Comparison of ENCODE assay signal across 8 cellular contexts in genomic region chrX:106484233-106484632, GRCh38.
DNase-seq lines count a peak whose midpoint lies in the region; ATAC-seq and TF ChIP-seq lines count a peak whose summit lies in the region.

No MANE protein-coding gene starts in this region.

- H3K4me2 ChIP-seq in OCI-LY3 (ENCODE audit: low read length) (peak overlapping the region; percentile 74), osteoblast (ENCODE audit: insufficient read depth, low read length) (peak overlapping the region; percentile 57)

- peak; percentile 98 for ATAC-seq in HG02678 (IDR thresholded peaks at IDR 0.05; ENCODE audit: unreplicated experiment)
- ATAC-seq in right cardiac atrium = no peak

- no peak for TF ChIP-seq CTCF in OCI-LY3 (IDR thresholded peaks at IDR 0.05; ENCODE audit: low read depth, low read length)
- TF ChIP-seq CTCF in osteoblast (IDR thresholded peaks at IDR 0.05; ENCODE audit: extremely low read depth, low read depth, low read length) = no peak

- peak; percentile 13 for DNase-seq in activated CD4-positive, alpha-beta T cell treated with anti-CD3 and anti-CD28 coated beads for 48 hours
- no peak for DNase-seq in activated CD4-positive, alpha-beta T cell treated with anti-CD3 and anti-CD28 coated beads, Interleukin-2, amount 50 U/mL, for 48 hours
- no peak for DNase-seq in osteoblast (ENCODE audit: insufficient read length, low spot score, missing footprints)
- no peak for DNase-seq in right cardiac atrium
- DNase-seq in HT-29 (ENCODE audit: low spot score) = no peak
- no peak for DNase-seq in RKO (ENCODE audit: low spot score)

- H3K27ac ChIP-seq in OCI-LY3 (ENCODE audit: low read length) (peak overlapping the region; percentile 91), osteoblast (ENCODE audit: low read depth, low read length) (no peak overlapping the region), right cardiac atrium (ENCODE audit: low read length) (no peak overlapping the region)

- peak overlapping the region; percentile 56 for H3K9ac ChIP-seq in OCI-LY3 (ENCODE audit: low read length)

- H3K4me1 ChIP-seq in OCI-LY3 (ENCODE audit: low read length) = peaks cover 43% of the 10 kb centered on the region
- H3K4me1 ChIP-seq in osteoblast (ENCODE audit: insufficient read depth, low read length) = no peaks in the 10 kb centered on the region
- no peaks in the 10 kb centered on the region for H3K4me1 ChIP-seq in right cardiac atrium (ENCODE audit: control insufficient read depth, insufficient read depth, low read length)

- H3K79me2 ChIP-seq in OCI-LY3 (ENCODE audit: low read length) (no peaks in the 10 kb centered on the region), osteoblast (ENCODE audit: insufficient read depth, low read length) (no peaks in the 10 kb centered on the region)

- H2AFZ ChIP-seq in OCI-LY3 (ENCODE audit: low read depth, low read length) = peak overlapping the region; percentile 68; the same call in 1 of the 2 replicates
- H2AFZ ChIP-seq in osteoblast (ENCODE audit: low read length) = peak overlapping the region; percentile 49

- 62% methylated on average over 5 of the region's 5 CpGs for WGBS in right cardiac atrium

- peak overlapping the region; percentile 60 for H3K4me3 ChIP-seq in OCI-LY3 (ENCODE audit: low read length)
- H3K4me3 ChIP-seq in osteoblast (ENCODE audit: insufficient read depth, low read length) = peak overlapping the region; percentile 46
- no peak overlapping the region for H3K4me3 ChIP-seq in right cardiac atrium (ENCODE audit: low read length)

- H3K36me3 ChIP-seq in OCI-LY3 (replicated peaks; ENCODE audit: low read depth, low read length) (no peaks in the 10 kb centered on the region), osteoblast (ENCODE audit: insufficient read depth, low read length) (no peaks in the 10 kb centered on the region)

- H4K20me1 ChIP-seq in OCI-LY3 (ENCODE audit: insufficient read depth, low read length) (no peaks in the 10 kb centered on the region), osteoblast (ENCODE audit: insufficient read depth, low read length) (no peaks in the 10 kb centered on the region)

- no peaks in the 10 kb centered on the region for H3K9me3 ChIP-seq in OCI-LY3 (ENCODE audit: insufficient read depth, low read length)
- H3K9me3 ChIP-seq in osteoblast (ENCODE audit: low read depth, low read length) = no peaks in the 10 kb centered on the region
- no peaks in the 10 kb centered on the region for H3K9me3 ChIP-seq in right cardiac atrium (ENCODE audit: control insufficient read depth, low read length)

- H3K27me3 ChIP-seq in OCI-LY3 (ENCODE audit: low read depth, low read length) (no peaks in the 10 kb centered on the region), osteoblast (ENCODE audit: insufficient read depth, low read length) (peaks cover 6% of the 10 kb centered on the region), right cardiac atrium (ENCODE audit: control insufficient read depth, insufficient read depth) (no peaks in the 10 kb centered on the region)

- intact Hi-C loops in right cardiac atrium (cut with DNase I) = loop anchor here in 3 of 4 donors (10.0 kb wide), 2 partner anchors 301 to 311 kb away; no protein-coding TSS in a partner anchor
